Comparison of ENCODE assay signal across 1 cellular context in genomic region chr15:79007066-79007465, GRCh38.
TF ChIP-seq lines count a peak whose summit lies in the region.

No MANE protein-coding gene starts in this region.

TF ChIP-seq in H1, 55 proteins besides CTCF, POLR2A, EP300 and RAD21 (continued from another document):
- TF ChIP-seq ATF3 (IDR thresholded peaks at IDR 0.05; ENCODE audit: insufficient read depth, low read depth, low read length) (no peak), CHD7 (IDR thresholded peaks at IDR 0.05; ENCODE audit: insufficient replicate concordance, low read length) (no peak), CREB1 (IDR thresholded peaks at IDR 0.05) (peak; percentile 63), BRCA1 (IDR thresholded peaks at IDR 0.05; ENCODE audit: low read depth, low read length) (no peak), EGR1 (IDR thresholded peaks at IDR 0.05; ENCODE audit: borderline replicate concordance, low read depth, low read length) (no peak), CTBP2 (IDR thresholded peaks at IDR 0.05; ENCODE audit: borderline replicate concordance, insufficient read depth, insufficient read length, low read length) (no peak), CHD1 (IDR thresholded peaks at IDR 0.05; ENCODE audit: low read depth, low read length) (no peak), SAP30 (IDR thresholded peaks at IDR 0.05; ENCODE audit: insufficient read depth, insufficient replicate concordance, low read length) (no peak), YY1 (IDR thresholded peaks at IDR 0.05; ENCODE audit: low read depth, low read length) (peak; percentile 53; the same call in 1 of the 2 replicates), CEBPB (IDR thresholded peaks at IDR 0.05; ENCODE audit: low read depth, low read length) (peak; percentile 79)
